ENCODE assay signal across 8 cellular contexts in the genomic region with DNA sequence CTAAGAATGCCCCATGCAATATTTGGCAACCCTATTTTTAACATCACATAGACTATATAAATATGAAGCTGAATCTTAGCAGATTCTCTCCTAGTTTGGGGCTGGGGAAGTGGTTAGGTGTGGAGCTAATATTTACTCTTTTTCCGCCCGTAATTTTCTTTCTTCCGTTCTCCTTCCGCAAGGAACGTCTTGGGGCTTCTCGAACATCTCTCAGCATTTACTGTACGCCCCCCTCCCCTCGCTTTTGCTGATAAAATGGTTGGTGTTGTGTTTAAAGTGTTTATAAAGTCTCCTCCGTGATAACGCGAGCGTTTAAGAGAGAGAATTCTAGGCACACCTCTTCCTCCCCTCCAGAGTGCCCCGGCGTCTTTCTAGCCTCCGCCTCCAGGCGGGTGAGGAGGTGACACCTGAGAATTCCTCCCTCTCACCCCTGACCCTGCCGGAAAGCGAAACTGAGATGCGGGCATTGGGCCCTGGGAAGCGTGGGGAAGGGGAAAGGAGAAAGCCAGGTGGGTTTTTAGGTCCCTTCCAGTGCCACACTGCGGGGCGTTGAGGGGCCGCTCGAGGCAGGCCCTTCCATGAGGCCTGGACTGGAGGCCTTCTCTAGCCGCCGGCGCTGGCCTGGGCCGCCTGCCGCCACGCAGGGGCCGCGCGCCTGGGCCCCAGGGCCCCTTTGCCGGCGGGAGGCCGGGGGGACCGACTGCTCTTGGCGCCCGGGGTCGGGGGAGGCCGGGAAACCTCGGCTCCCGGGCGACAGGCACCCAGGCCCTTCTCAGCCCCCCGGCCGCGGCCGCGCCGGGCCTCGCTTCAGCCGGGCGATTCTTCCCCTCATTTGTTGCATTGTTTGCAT.
A peak's percentile ranks its signal among the peaks of the same experiment; 100 is the strongest.
DNase-seq lines count a peak whose midpoint lies in the region; ATAC-seq and TF ChIP-seq lines count a peak whose summit lies in the region.
"Not testable (repeated sequence)": the region's sequence is repeated elsewhere in the genome, so short reads cannot be mapped to it uniquely, and the experiment has no call there.

No MANE protein-coding gene starts in this region.

- peak; percentile 68 for DNase-seq in HuH-7 (ENCODE audit: low spot score)
- peak; percentile 39 to 78 (median 72) for DNase-seq in T-helper 1 cell
- peak; percentile 87 for DNase-seq in activated effector memory CD4-positive, alpha-beta T cell treated with anti-CD3 and anti-CD28 coated beads, Interleukin-2, amount 50 U/mL, for 16 hours
- DNase-seq in Right ventricle myocardium superior; omental fat pad (ENCODE audit: low spot score); aorta: not testable (repeated sequence)

- WGBS in aorta, 2 donors, result 54 to 59% methylated on average over 27 to 52 of the region's 53 CpGs

- TF ChIP-seq CTCF in omental fat pad (IDR thresholded peaks at IDR 0.05), result not testable (repeated sequence)

- intact Hi-C loops in Right ventricle myocardium superior (cut with DNase I); aorta (cut with DNase I): not testable (repeated sequence)

- ATAC-seq in GM18858 (IDR thresholded peaks at IDR 0.05; ENCODE audit: unreplicated experiment), result peak; percentile 74
- peak; percentile 89 for ATAC-seq in HG02588 (IDR thresholded peaks at IDR 0.05; ENCODE audit: unreplicated experiment)
- peak; percentile 53 for ATAC-seq in Right ventricle myocardium superior (ENCODE audit: poor library complexity)
- peak; percentile 27 for ATAC-seq in omental fat pad (ENCODE audit: low FRiP score)
- peak; percentile 36 for ATAC-seq in aorta (ENCODE audit: low FRiP score)

- not testable (repeated sequence) for H3K27ac ChIP-seq in aorta (ENCODE audit: low read depth in 1 of 2, low read length in 2 of 2)

- not testable (repeated sequence) for H3K4me1 ChIP-seq in aorta (ENCODE audit: control insufficient read depth in 1 of 2, insufficient read depth in 2 of 2, low read length in 2 of 2)

- not testable (repeated sequence) for H3K9me3 ChIP-seq in aorta (ENCODE audit: control insufficient read depth, low read length)

- not testable (repeated sequence) for H3K4me3 ChIP-seq in aorta (ENCODE audit: low read length in 2 of 2)

- H3K36me3 ChIP-seq in aorta (ENCODE audit: control insufficient read depth in 1 of 2, insufficient read depth in 2 of 2, low read length in 1 of 2), result not testable (repeated sequence)

- not testable (repeated sequence) for H3K27me3 ChIP-seq in aorta (ENCODE audit: control insufficient read depth in 1 of 2, insufficient read depth in 2 of 2, low read length in 1 of 2)

Comparison
In these comparisons a context has a peak if more than half of its experiments do, and no peak if none do; other contexts are left out.
1. ATAC-seq: peak in every context shown above with its lines; median percentile 89 in HG02588; 74 in GM18858; 53 in Right ventricle myocardium superior; 36 in aorta; 27 in omental fat pad.